Comparison of ENCODE assay signal across 1 cellular context in genomic region chr18:31206787-31207381, GRCh38.
TF ChIP-seq lines count a peak whose summit lies in the region.

No MANE protein-coding gene starts in this region.

TF ChIP-seq in HepG2, 621 proteins besides CTCF, POLR2A, EP300 and RAD21 (continued from another document and continues in another):
- TF ChIP-seq ZNF512B (CRISPR knock-in tag; IDR thresholded peaks at IDR 0.05; ENCODE audit: borderline replicate concordance) (no peak), ZBTB7A (CRISPR knock-in tag; IDR thresholded peaks at IDR 0.05) (no peak), MXD4 (CRISPR knock-in tag; IDR thresholded peaks at IDR 0.05) (no peak), TCF7 (IDR thresholded peaks at IDR 0.05; ENCODE audit: low read depth) (no peak), U2AF1 (optimal IDR thresholded peaks at IDR 0.05; ENCODE audit: low read depth, low read length) (no peak), RFX3 (CRISPR knock-in tag; IDR thresholded peaks at IDR 0.05) (no peak), MYC (CRISPR knock-in tag; IDR thresholded peaks at IDR 0.05; ENCODE audit: borderline replicate concordance) (no peak), ZNF841 (CRISPR knock-in tag; IDR thresholded peaks at IDR 0.05; ENCODE audit: borderline replicate concordance) (no peak), CEBPZ (IDR thresholded peaks at IDR 0.05; ENCODE audit: low read length) (no peak), PHF8 (CRISPR knock-in tag; IDR thresholded peaks at IDR 0.05) (no peak), ZNF256 (CRISPR knock-in tag; conservative IDR thresholded peaks at IDR 0.05) (no peak), SAP130 (CRISPR knock-in tag; IDR thresholded peaks at IDR 0.05; ENCODE audit: low read depth) (peak; percentile 30; the same call in 1 of the 2 replicates), FOSL2 (CRISPR knock-in tag; IDR thresholded peaks at IDR 0.05) (peak; percentile 37; the same call in 1 of the 2 replicates), XBP1 (CRISPR knock-in tag; IDR thresholded peaks at IDR 0.05) (no peak), HOXA3 (CRISPR knock-in tag; IDR thresholded peaks at IDR 0.05) (0 out of 2 replicates have a peak, but pooled peaks have one; percentile 18), GMEB1 (CRISPR knock-in tag; IDR thresholded peaks at IDR 0.05; ENCODE audit: borderline replicate concordance) (no peak), KLF13 (CRISPR knock-in tag; IDR thresholded peaks at IDR 0.05) (no peak), ARNT2 (CRISPR knock-in tag; IDR thresholded peaks at IDR 0.05; ENCODE audit: low read depth) (no peak), ZBTB38 (CRISPR knock-in tag; IDR thresholded peaks at IDR 0.05) (no peak), ERF (CRISPR knock-in tag; IDR thresholded peaks at IDR 0.05) (no peak; the same call in 1 of the 2 replicates), ZNF646 (CRISPR knock-in tag; IDR thresholded peaks at IDR 0.05) (no peak), TEAD3 (CRISPR knock-in tag; optimal IDR thresholded peaks at IDR 0.05; ENCODE audit: borderline replicate concordance) (peak; percentile 46), ZNF441 (CRISPR knock-in tag; IDR thresholded peaks at IDR 0.05; ENCODE audit: borderline replicate concordance) (no peak), KDM5B (CRISPR knock-in tag; IDR thresholded peaks at IDR 0.05; ENCODE audit: borderline replicate concordance) (0 out of 2 replicates have a peak, but pooled peaks have one; percentile 25), ZBTB14 (CRISPR knock-in tag; IDR thresholded peaks at IDR 0.05) (no peak), NKX3-1 (CRISPR knock-in tag; IDR thresholded peaks at IDR 0.05) (no peak), MAX (IDR thresholded peaks at IDR 0.05) (no peak), ARID5B (CRISPR knock-in tag; IDR thresholded peaks at IDR 0.05) (peak; percentile 20; the same call in 1 of the 2 replicates), STAT6 (CRISPR knock-in tag; IDR thresholded peaks at IDR 0.05; ENCODE audit: borderline replicate concordance) (no peak), MEIS2 (CRISPR knock-in tag; IDR thresholded peaks at IDR 0.05) (no peak), MYNN (CRISPR knock-in tag; IDR thresholded peaks at IDR 0.05; ENCODE audit: low read depth) (no peak), PHF5A (CRISPR knock-in tag; IDR thresholded peaks at IDR 0.05; ENCODE audit: low read depth, unreplicated experiment) (no peak)
